In the genomic region with DNA sequence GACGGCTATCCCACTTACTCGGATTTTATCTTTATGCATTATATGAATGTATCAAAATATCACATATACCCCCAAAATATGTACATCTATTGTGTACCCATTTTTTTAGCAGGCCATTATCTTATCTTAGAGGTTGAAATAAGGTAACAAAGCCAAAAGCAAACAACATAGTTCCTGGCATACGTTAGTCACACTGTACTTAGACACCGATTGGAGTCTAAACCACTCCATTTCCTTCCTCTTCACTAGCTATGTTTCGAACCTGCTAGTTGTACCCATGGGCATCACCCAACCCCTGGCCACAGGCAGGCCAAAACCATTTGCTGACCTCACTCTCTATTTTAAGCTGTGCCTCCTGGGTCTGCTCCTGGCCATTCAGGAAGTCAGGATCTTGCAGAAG, we compare ENCODE assay signal across 8 cellular contexts.
"Had no signal": no experiment of that assay in that cellular context is flagged by ENCODE, and none has a peak within 500 bp of the region (broad histone marks: within the 10 kb centered on the region; RNA-seq: fewer than 3 reads in every experiment).

No MANE protein-coding gene starts in this region.

- DNase-seq: GDM1, GF-D8 had no signal

- H3K4me3 ChIP-seq: GM12878 had no signal

- ATAC-seq: GM12878 had no signal

- FAIRE-seq: G401.6, GM12878, GM12891, GM12892, GM18507, GM19239 had no signal
